ENCODE assay signal across 8 cellular contexts in genomic region chr4:40525811-40526598, GRCh38.
DNase-seq lines count a peak whose midpoint lies in the region; ATAC-seq and TF ChIP-seq lines count a peak whose summit lies in the region.

No MANE protein-coding gene starts in this region.

- peaks cover 59% of the 10 kb centered on the region for H3K79me2 ChIP-seq in GM23338 (replicated peaks; ENCODE audit: insufficient read depth)

- H3K9me3 ChIP-seq in iPS-18a (ENCODE audit: control insufficient read depth, low read depth, low read length) (no peaks in the 10 kb centered on the region), skeletal muscle tissue (ENCODE audit: control insufficient read depth in 3 of 3, low read length in 3 of 3) (no peaks in the 10 kb centered on the region)

- DNase-seq in GM23338 (ENCODE audit: low spot score) (peak; percentile 57), astrocyte of the hippocampus (ENCODE audit: low read depth, low spot score) (peak; percentile 91), NCI-H1694 (lab: John Stamatoyannopoulos, UW) (no peak), NCI-H2081 treated with DMSO at 0.1 percent for 48 hours (lab: John Stamatoyannopoulos, UW) (no peak)

- TF ChIP-seq CTCF in GM23338 (conservative IDR thresholded peaks at IDR 0.05; ENCODE audit: low read depth in 2 of 2): no peak

- peak overlapping the region; percentile 80 for H3K27ac ChIP-seq in GM23338 (ENCODE audit: low read depth)
- peak overlapping the region; percentile 28 for H3K27ac ChIP-seq in iPS-18a (ENCODE audit: low read length)
- peak overlapping the region; percentile 42 for H3K27ac ChIP-seq in skeletal muscle tissue (ENCODE audit: low read depth, low read length)

- no peak overlapping the region for H2AFZ ChIP-seq in GM23338

- H3K4me2 ChIP-seq in GM23338: no peak overlapping the region

- H3F3A ChIP-seq in GM23338 (replicated peaks; ENCODE audit: low read depth): 0 out of 2 replicates have a peak, but pooled peaks cover 6% of the 10 kb centered on the region

- no peaks in the 10 kb centered on the region for H3K9me2 ChIP-seq in GM23338 (ENCODE audit: insufficient read depth)

- H3K4me3 Mint-ChIP-seq in GM23338: no peak overlapping the region

- peak overlapping the region; percentile 93 for H3K27ac Mint-ChIP-seq in GM23338

- H3K27me3 ChIP-seq in GM23338 (ENCODE audit: insufficient read depth): no peaks in the 10 kb centered on the region
- no peaks in the 10 kb centered on the region for H3K27me3 ChIP-seq in iPS-18a (ENCODE audit: control insufficient read depth, insufficient read depth, low read length)
- H3K27me3 ChIP-seq in skeletal muscle tissue (ENCODE audit: control insufficient read depth in 3 of 3, insufficient read depth in 3 of 3, low read length in 3 of 3): no peaks in the 10 kb centered on the region

- no peak overlapping the region for H3K9ac ChIP-seq in iPS-18a (ENCODE audit: low read length)
- H3K9ac ChIP-seq in skeletal muscle tissue (ENCODE audit: low read depth in 1 of 3, low read length in 3 of 3): no peak overlapping the region

- ATAC-seq in GM23338: peak; percentile 84
- ATAC-seq in GM18868 (IDR thresholded peaks at IDR 0.05; ENCODE audit: unreplicated experiment): no peak
- no peak for ATAC-seq in GM18873 (IDR thresholded peaks at IDR 0.05; ENCODE audit: low FRiP score, unreplicated experiment)

- H3K36me3 ChIP-seq in GM23338 (ENCODE audit: insufficient read depth) (no peaks in the 10 kb centered on the region), iPS-18a (ENCODE audit: control insufficient read depth, low read depth, low read length) (peaks cover 3% of the 10 kb centered on the region), skeletal muscle tissue (ENCODE audit: control insufficient read depth in 3 of 3, insufficient read depth in 3 of 3, low read length in 3 of 3) (no peaks in the 10 kb centered on the region)

- peaks cover 12% of the 10 kb centered on the region; the same call in 2 of the 3 replicates for H3K4me1 Mint-ChIP-seq in GM23338

- no peaks in the 10 kb centered on the region for H3K9me3 Mint-ChIP-seq in GM23338

- H3K27me3 Mint-ChIP-seq in GM23338 (ENCODE audit: insufficient read depth, low read depth, poor library complexity): peaks cover 6% of the 10 kb centered on the region

- peaks cover 36% of the 10 kb centered on the region for H3K36me3 Mint-ChIP-seq in GM23338 (ENCODE audit: low read depth)

- H3K4me3 ChIP-seq in GM23338: no peak overlapping the region
- H3K4me3 ChIP-seq in iPS-18a (ENCODE audit: low read length): no peak overlapping the region
- H3K4me3 ChIP-seq in skeletal muscle tissue (ENCODE audit: low read length in 3 of 3): peak overlapping the region in 1 of 3 donors; percentile 31

- H4K20me1 ChIP-seq in GM23338 (replicated peaks; ENCODE audit: insufficient read depth): peaks cover 2% of the 10 kb centered on the region; the same call in 1 of the 2 replicates

- peaks cover 27% of the 10 kb centered on the region for H3K4me1 ChIP-seq in GM23338 (ENCODE audit: insufficient read depth)
- peaks cover 10% of the 10 kb centered on the region for H3K4me1 ChIP-seq in iPS-18a (ENCODE audit: control insufficient read depth, low read depth, low read length)
- H3K4me1 ChIP-seq in skeletal muscle tissue (ENCODE audit: control insufficient read depth in 3 of 3, insufficient read depth in 3 of 3, low read length in 3 of 3): peaks cover 5 to 6% (median 5%) of the 10 kb centered on the region in 3 donors

TF ChIP-seq in GM23338, 12 proteins besides CTCF, POLR2A, EP300 and RAD21:
- TF ChIP-seq CREB1 (CRISPR knock-in tag; IDR thresholded peaks at IDR 0.05; ENCODE audit: low read depth): no peak
- peak; percentile 9; the same call in 1 of the 2 replicates for TF ChIP-seq ZNF462 (CRISPR knock-in tag; IDR thresholded peaks at IDR 0.05)
- TF ChIP-seq REST (IDR thresholded peaks at IDR 0.05; ENCODE audit: unreplicated experiment): no peak
- TF ChIP-seq ZNF331 (CRISPR knock-in tag; IDR thresholded peaks at IDR 0.05; ENCODE audit: low read depth): no peak
- no peak for TF ChIP-seq EZH2 (IDR thresholded peaks at IDR 0.05; ENCODE audit: low read depth, unreplicated experiment)
- TF ChIP-seq POLR2AphosphoS5 (IDR thresholded peaks at IDR 0.05; ENCODE audit: low read depth): 0 out of 2 replicates have a peak, but pooled peaks have one; percentile 5

Comparison
In these comparisons a context has a peak if more than half of its experiments do, and no peak if none do; other contexts are left out.
1. DNase-seq: peak in GM23338 (single experiment) and astrocyte of the hippocampus (single experiment); none in NCI-H1694 (single experiment) and NCI-H2081 treated with DMSO at 0.1 percent for 48 hours (single experiment).
2. H3K27ac ChIP-seq: peak in every context shown above with its lines; median percentile 80 in GM23338; 42 in skeletal muscle tissue; 28 in iPS-18a.